ENCODE assay signal across 19 cellular contexts in the genomic region with DNA sequence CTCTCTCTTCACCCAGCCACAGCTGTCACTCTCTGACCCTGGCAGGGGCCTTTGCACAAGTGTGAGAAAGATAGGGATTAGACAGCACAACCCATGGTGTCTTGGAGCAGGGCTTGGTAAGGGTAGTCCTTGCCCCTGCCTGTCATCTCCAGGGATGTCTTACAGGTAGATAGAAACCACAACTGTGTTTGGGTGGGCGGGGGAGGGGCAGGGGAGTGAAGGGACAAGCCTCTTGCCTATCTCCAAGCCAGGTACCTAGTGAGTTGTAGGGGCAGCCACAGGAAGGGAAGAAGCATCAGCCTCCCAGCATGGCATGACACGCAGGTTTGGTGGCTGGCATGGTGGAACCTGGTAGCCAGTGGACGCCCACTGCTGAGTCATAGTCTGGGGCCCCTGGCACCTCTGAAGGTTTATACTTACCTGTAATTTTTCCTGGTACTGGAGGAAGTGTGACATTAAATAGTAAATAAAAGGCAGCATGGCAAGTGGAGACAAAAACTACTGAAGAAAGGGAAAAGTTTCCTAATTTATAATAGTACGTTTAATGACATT.
"Had no signal": no experiment of that assay in that cellular context is flagged by ENCODE, and none has a peak within 500 bp of the region (broad histone marks: within the 10 kb centered on the region; RNA-seq: fewer than 3 reads in every experiment).

No MANE protein-coding gene starts in this region.

- H3K4me1 ChIP-seq: prostate gland, tibial artery had no signal

- DNase-seq: activated B cell treated with CpG ODN at 0.5 μM for 24 hours; activated CD4-positive, alpha-beta T cell treated with anti-CD3 and anti-CD28 coated beads, Interleukin-2, amount 10 ng/mL, durations not matched to agents 7 days and 5 days; activated naive CD4-positive, alpha-beta T cell treated with anti-CD3 and anti-CD28 coated beads for 36 hours; activated naive CD8-positive, alpha-beta T cell treated with anti-CD3 and anti-CD28 coated beads, Interleukin-2, amount 50 U/mL, for 24 hours; activated T-cell treated with anti-CD3 and anti-CD28 coated beads for 4 hours; aorta; effector memory CD4-positive, alpha-beta T cell; islet precursor cell; left ventricle myocardium inferior; natural killer cell; stimulated activated CD4-positive, alpha-beta T cell treated with anti-CD3 and anti-CD28 coated beads, Interleukin-15, amount 100 ng/mL, for 24 hours; stimulated activated CD4-positive, alpha-beta T cell treated with anti-CD3 and anti-CD28 coated beads, Interleukin-4, amount 100 ng/mL, for 1 hour; stimulated activated naive CD4-positive, alpha-beta T cell; tibial artery had no signal

- H3K4me3 ChIP-seq: hepatocyte, left ventricle myocardium inferior, prostate gland, skin epidermis, tibial artery, vagina had no signal

- ATAC-seq: activated naive CD8-positive, alpha-beta T cell treated with anti-CD3 and anti-CD28 coated beads, Interleukin-2, amount 50 U/mL, for 24 hours; natural killer cell; right cardiac atrium had no signal

- H3K27ac ChIP-seq: hepatocyte, left ventricle myocardium inferior, prostate gland, skin epidermis, tibial artery, vagina had no signal

- H3K27me3 ChIP-seq: hepatocyte, tibial artery, vagina had no signal

- H3K36me3 ChIP-seq: prostate gland, tibial artery, vagina had no signal

- H3K9me3 ChIP-seq: left ventricle myocardium inferior, prostate gland, tibial artery, vagina had no signal
